Comparison of ENCODE assay signal across 20 cellular contexts in genomic region chr21:26888256-26888655, GRCh38. TPM values are rescaled to one million over a fixed set of nuclear protein-coding genes. Genes with fewer than 3 reads are reported as not detected.
DNase-seq lines count a peak whose midpoint lies in the region; ATAC-seq and TF ChIP-seq lines count a peak whose summit lies in the region.
"Had no signal": no experiment of that assay in that cellular context is flagged by ENCODE, and none has a peak within 500 bp of the region (broad histone marks: within the 10 kb centered on the region; RNA-seq: fewer than 3 reads in every experiment).

No MANE protein-coding gene starts in this region.

- H2BK15ac ChIP-seq in neuronal stem cell (ENCODE audit: low read length): no peak overlapping the region

- no peak for TF ChIP-seq POLR2A in thyroid gland (IDR thresholded peaks at IDR 0.05)

- H3K23ac ChIP-seq in neuronal stem cell (ENCODE audit: low read depth, low read length, poor library complexity): no peak overlapping the region

- H3K4me3 Mint-ChIP-seq in T-helper 2 cell treated with Interferon-gamma antibody and Interleukin-4, amounts not matched to agents 5 μg/mL and 100 μg/mL, for 36 hours: no peak overlapping the region
- H3K4me3 Mint-ChIP-seq: CD4-positive, CD25-positive, alpha-beta regulatory T cell; H9; HFFc6 had no signal

- TF ChIP-seq CTCF in fibroblast of the aortic adventitia (IDR thresholded peaks at IDR 0.05; ENCODE audit: insufficient read depth, low read length): no peak
- no peak for TF ChIP-seq CTCF in thyroid gland (IDR thresholded peaks at IDR 0.05)

- no peak overlapping the region for H3K14ac ChIP-seq in neuronal stem cell (ENCODE audit: low read length)

- no peak overlapping the region for H4K8ac ChIP-seq in neuronal stem cell (ENCODE audit: low read depth, low read length)

- no peak overlapping the region for H2AK5ac ChIP-seq in neuronal stem cell (ENCODE audit: low read depth, low read length)

- no peak overlapping the region for H3K4ac ChIP-seq in neuronal stem cell (ENCODE audit: low read length)

- DNase-seq in GM03348 (ENCODE audit: low spot score) (peak; percentile 31), amniotic epithelial cell (ENCODE audit: low read depth) (peak; percentile 41), fibroblast of the aortic adventitia (ENCODE audit: low read depth) (peak; percentile 18), thyroid gland (no peak), neuronal stem cell (ENCODE audit: low spot score) (no peak)
- no peak for DNase-seq in T-helper 2 cell treated with Interferon-gamma antibody and Interleukin-4, amounts not matched to agents 5 μg/mL and 100 μg/mL, for 36 hours (ENCODE audit: low spot score)
- DNase-seq: CD4-positive, CD25-positive, alpha-beta regulatory T cell; GM23248; H9; HFFc6; NCI-H1092; NCI-H1436 treated with DMSO at 0.1 percent for 48 hours; NCI-H1930; NCI-H2171; NCI-H524 treated with DMSO at 0.1 percent for 48 hours; NCI-H82 had no signal

- H3K36me3 ChIP-seq in thyroid gland: no peaks in the 10 kb centered on the region
- no peaks in the 10 kb centered on the region for H3K36me3 ChIP-seq in neuronal stem cell (replicated peaks in 1 of 2; ENCODE audit: control insufficient read depth in 2 of 2, insufficient read depth in 2 of 2, low read length in 2 of 2)

- no peaks in the 10 kb centered on the region for H3K27me3 Mint-ChIP-seq in T-helper 2 cell treated with Interferon-gamma antibody and Interleukin-4, amounts not matched to agents 5 μg/mL and 100 μg/mL, for 36 hours (ENCODE audit: low read depth)
- H3K27me3 Mint-ChIP-seq: CD4-positive, CD25-positive, alpha-beta regulatory T cell had no signal

- H3K9me3 Mint-ChIP-seq in T-helper 2 cell treated with Interferon-gamma antibody and Interleukin-4, amounts not matched to agents 5 μg/mL and 100 μg/mL, for 36 hours: no peaks in the 10 kb centered on the region
- H3K9me3 Mint-ChIP-seq: H9, HFFc6 had no signal

- no peaks in the 10 kb centered on the region for H3K79me1 ChIP-seq in neuronal stem cell (ENCODE audit: low read depth, low read length)

- H3K27ac Mint-ChIP-seq in T-helper 2 cell treated with Interferon-gamma antibody and Interleukin-4, amounts not matched to agents 5 μg/mL and 100 μg/mL, for 36 hours: no peak overlapping the region
- H3K27ac Mint-ChIP-seq: CD4-positive, CD25-positive, alpha-beta regulatory T cell; H9 had no signal

- no peaks in the 10 kb centered on the region for H3K36me3 Mint-ChIP-seq in T-helper 2 cell treated with Interferon-gamma antibody and Interleukin-4, amounts not matched to agents 5 μg/mL and 100 μg/mL, for 36 hours (ENCODE audit: low read depth)
- H3K36me3 Mint-ChIP-seq: CD4-positive, CD25-positive, alpha-beta regulatory T cell had no signal

- no peak overlapping the region for H4K91ac ChIP-seq in neuronal stem cell (ENCODE audit: low read depth, low read length, poor library complexity)

- intact Hi-C loops in thyroid gland (cut with DNase I): loop anchor here (10.0 kb wide), 1 partner anchor 77 kb away; the partner anchor contains the start of gene ADAMTS5

- H2BK5ac ChIP-seq in neuronal stem cell (ENCODE audit: low read length): no peak overlapping the region

- H3K4me1 Mint-ChIP-seq in T-helper 2 cell treated with Interferon-gamma antibody and Interleukin-4, amounts not matched to agents 5 μg/mL and 100 μg/mL, for 36 hours (ENCODE audit: low read depth): no peaks in the 10 kb centered on the region
- H3K4me1 Mint-ChIP-seq: CD4-positive, CD25-positive, alpha-beta regulatory T cell had no signal

- H3K4me3 ChIP-seq in fibroblast of the aortic adventitia (ENCODE audit: low read depth, low read length) (no peak overlapping the region), thyroid gland (replicated peaks in 1 of 3) (no peak overlapping the region), neuronal stem cell (ENCODE audit: low read length in 2 of 2) (no peak overlapping the region)
- H3K4me3 ChIP-seq: GM23248, K562 had no signal

- peak overlapping the region; percentile 2 to 43 (median 24) for H3K27ac ChIP-seq in thyroid gland
- H3K27ac ChIP-seq in neuronal stem cell (replicated peaks; ENCODE audit: low read length): no peak overlapping the region
- H3K27ac ChIP-seq: GM23248 had no signal

- no peak overlapping the region for H2BK12ac ChIP-seq in neuronal stem cell (ENCODE audit: low read length)

- H3K9me3 ChIP-seq in thyroid gland (no peaks in the 10 kb centered on the region), neuronal stem cell (replicated peaks in 1 of 2; ENCODE audit: control insufficient read depth in 2 of 2, insufficient read depth in 1 of 2, low read depth in 1 of 2, low read length in 2 of 2) (no peaks in the 10 kb centered on the region)

- H3K18ac ChIP-seq in neuronal stem cell (ENCODE audit: low read length): no peak overlapping the region

- no peak overlapping the region for H2BK120ac ChIP-seq in neuronal stem cell (ENCODE audit: low read depth, low read length)

- no peak overlapping the region for H2AFZ ChIP-seq in neuronal stem cell (ENCODE audit: low read length)

- H3K9ac ChIP-seq in neuronal stem cell (ENCODE audit: low read depth, low read length, poor library complexity): no peak overlapping the region
- H3K9ac ChIP-seq: GM23248 had no signal

- no peak overlapping the region for H3K4me2 ChIP-seq in neuronal stem cell (ENCODE audit: insufficient read depth, low read length, poor library complexity, severe bottlenecking)

- ATAC-seq in GM21576 (IDR thresholded peaks at IDR 0.05; ENCODE audit: unreplicated experiment): no peak
- ATAC-seq: K562, Right ventricle myocardium inferior had no signal

- H3K27me3 ChIP-seq in thyroid gland (no peaks in the 10 kb centered on the region), neuronal stem cell (ENCODE audit: control insufficient read depth in 3 of 3, insufficient read depth in 3 of 3, low read depth in 1 of 3, low read length in 3 of 3) (peaks cover 0 to 4% (median 0%) of the 10 kb centered on the region in 3 experiments)

- peaks cover 47 to 50% of the 10 kb centered on the region in 2 donors for H3K4me1 ChIP-seq in thyroid gland
- no peaks in the 10 kb centered on the region for H3K4me1 ChIP-seq in neuronal stem cell (ENCODE audit: control insufficient read depth in 2 of 2, insufficient read depth in 1 of 2, low read depth in 1 of 2, low read length in 2 of 2)

RNA-seq across cellular contexts. Expression of gene ADAMTS1, which starts 43.0 kb away (rescaled TPM):
- 284 and 390 TPM in 2 replicates for total RNA-seq in fibroblast of the aortic adventitia (ENCODE audit: low replicate concordance)
- total RNA-seq in thyroid gland: 10 to 100 TPM; 43.4 to 86.5 (median 56.3) TPM
- polyA plus RNA-seq in neuronal stem cell (2013, experiment 1 of 2): 3.4 TPM
- polyA plus RNA-seq in neuronal stem cell (2013, experiment 2 of 2): 3.8 TPM
- total RNA-seq: OCI-LY7 had no signal

Comparison
In these comparisons a context has a peak if more than half of its experiments do, and no peak if none do; other contexts are left out.
1. DNase-seq: peak in GM03348 (single experiment), amniotic epithelial cell (single experiment) and fibroblast of the aortic adventitia (single experiment); none in thyroid gland (0 of 2), T-helper 2 cell treated with Interferon-gamma antibody and Interleukin-4, amounts not matched to agents 5 μg/mL and 100 μg/mL, for 36 hours (single experiment) and neuronal stem cell (single experiment).